9 cellular contexts compared by ENCODE assay signal in the genomic region with DNA sequence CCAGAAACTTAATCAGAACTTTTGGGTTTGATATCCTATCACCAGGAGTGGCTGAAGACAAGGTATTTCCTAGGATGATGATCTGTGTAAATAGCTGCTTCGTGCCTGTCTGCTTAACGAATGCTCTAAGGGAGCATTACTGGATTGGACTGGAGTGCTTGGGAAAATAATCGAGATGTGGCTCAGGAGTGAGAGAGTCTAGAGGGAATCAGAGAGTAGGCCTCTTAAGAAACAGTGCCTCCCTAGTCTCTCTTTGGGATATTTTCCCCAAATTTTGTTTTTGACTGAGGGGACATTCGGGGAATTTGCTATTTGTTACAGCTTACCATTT. TPM values are rescaled to one million over a fixed set of nuclear protein-coding genes. Genes with fewer than 3 reads are reported as not detected.
DNase-seq lines count a peak whose midpoint lies in the region; ATAC-seq, FAIRE-seq and TF ChIP-seq lines count a peak whose summit lies in the region.
"Had no signal": no experiment of that assay in that cellular context is flagged by ENCODE, and none has a peak within 500 bp of the region (broad histone marks: within the 10 kb centered on the region; RNA-seq: fewer than 3 reads in every experiment).

No MANE protein-coding gene starts in this region.

- peaks cover 12% of the 10 kb centered on the region for H3K36me3 Mint-ChIP-seq in stimulated activated naive CD8-positive, alpha-beta T cell treated with anti-CD3 and anti-CD28 coated beads, Interleukin-15, Interleukin-2, amounts not matched to agents 100 ng/mL and 50 ng/mL, for 24 hours (ENCODE audit: low read depth)
- peaks cover 6% of the 10 kb centered on the region for H3K36me3 Mint-ChIP-seq in effector memory CD8-positive, alpha-beta T cell (ENCODE audit: insufficient read depth)
- no peaks in the 10 kb centered on the region for H3K36me3 Mint-ChIP-seq in nephron (ENCODE audit: low read depth)

- H3K4me3 Mint-ChIP-seq in stimulated activated naive CD8-positive, alpha-beta T cell treated with anti-CD3 and anti-CD28 coated beads, Interleukin-15, Interleukin-2, amounts not matched to agents 100 ng/mL and 50 ng/mL, for 24 hours, result peak overlapping the region; percentile 97
- H3K4me3 Mint-ChIP-seq in effector memory CD8-positive, alpha-beta T cell, result peak overlapping the region; percentile 87 to 98
- peak overlapping the region; percentile 89 to 97 (median 93) for H3K4me3 Mint-ChIP-seq in nephron

- DNase-seq in stimulated activated naive CD8-positive, alpha-beta T cell treated with anti-CD3 and anti-CD28 coated beads, Interleukin-15, Interleukin-2, amounts not matched to agents 100 U/mL and 50 U/mL, for 24 hours, result no peak
- DNase-seq in effector memory CD8-positive, alpha-beta T cell, result no peak
- no peak for DNase-seq in frontal cortex (ENCODE audit: low spot score in 2 of 2)
- DNase-seq in NCI-H1092 (lab: John Stamatoyannopoulos, UW), result no peak
- DNase-seq: NCI-H526 treated with DMSO at 0.1 percent for 48 hours had no signal

- peak overlapping the region; percentile 92 for H3K27ac Mint-ChIP-seq in stimulated activated naive CD8-positive, alpha-beta T cell treated with anti-CD3 and anti-CD28 coated beads, Interleukin-15, Interleukin-2, amounts not matched to agents 100 ng/mL and 50 ng/mL, for 24 hours
- H3K27ac Mint-ChIP-seq in effector memory CD8-positive, alpha-beta T cell, result peak overlapping the region; percentile 90 to 91
- peak overlapping the region; percentile 88 to 95 (median 90) for H3K27ac Mint-ChIP-seq in nephron

- no peaks in the 10 kb centered on the region for H3K27me3 Mint-ChIP-seq in stimulated activated naive CD8-positive, alpha-beta T cell treated with anti-CD3 and anti-CD28 coated beads, Interleukin-15, Interleukin-2, amounts not matched to agents 100 ng/mL and 50 ng/mL, for 24 hours
- no peaks in the 10 kb centered on the region for H3K27me3 Mint-ChIP-seq in effector memory CD8-positive, alpha-beta T cell
- no peaks in the 10 kb centered on the region for H3K27me3 Mint-ChIP-seq in nephron (ENCODE audit: low read depth)

- no peak for FAIRE-seq in frontal cortex (lab: Jason Lieb, UNC)

- H3K9me3 Mint-ChIP-seq in stimulated activated naive CD8-positive, alpha-beta T cell treated with anti-CD3 and anti-CD28 coated beads, Interleukin-15, Interleukin-2, amounts not matched to agents 100 ng/mL and 50 ng/mL, for 24 hours, result no peaks in the 10 kb centered on the region
- H3K9me3 Mint-ChIP-seq in effector memory CD8-positive, alpha-beta T cell, result no peaks in the 10 kb centered on the region
- H3K9me3 Mint-ChIP-seq in nephron, result peaks cover 3% of the 10 kb centered on the region

- peaks cover 63% of the 10 kb centered on the region for H3K4me1 Mint-ChIP-seq in stimulated activated naive CD8-positive, alpha-beta T cell treated with anti-CD3 and anti-CD28 coated beads, Interleukin-15, Interleukin-2, amounts not matched to agents 100 ng/mL and 50 ng/mL, for 24 hours (ENCODE audit: low read depth)
- peaks cover 49 to 64% of the 10 kb centered on the region in 2 donors for H3K4me1 Mint-ChIP-seq in effector memory CD8-positive, alpha-beta T cell (ENCODE audit: low read depth in 2 of 2)
- H3K4me1 Mint-ChIP-seq in nephron, result peaks cover 63% of the 10 kb centered on the region

- TF ChIP-seq CTCF in nephron (IDR thresholded peaks at IDR 0.05; ENCODE audit: unreplicated experiment in 3 of 3), result no peak

- ATAC-seq in stimulated activated naive CD8-positive, alpha-beta T cell treated with anti-CD3 and anti-CD28 coated beads, Interleukin-15, Interleukin-2, amounts not matched to agents 100 U/mL and 50 U/mL, for 24 hours, result no peak
- no peak for ATAC-seq in effector memory CD8-positive, alpha-beta T cell (replicated peaks)
- ATAC-seq in esophagus mucosa (no peak), HG02884 (IDR thresholded peaks at IDR 0.05; ENCODE audit: unreplicated experiment) (no peak)

RNA-seq across cellular contexts. Expression of gene MAML2, which starts 2.5 kb away (rescaled TPM):
- total RNA-seq in frontal cortex, result 3.3 TPM
- 4.5 TPM for total RNA-seq in esophagus mucosa

RNA-seq across cellular contexts. Expression of gene CCDC82, which starts 49.2 kb away (rescaled TPM):
- total RNA-seq in frontal cortex, result 50.5 TPM
- total RNA-seq in esophagus mucosa, result 5.3 TPM

RNA-seq across cellular contexts. Expression of gene JRKL, which starts 49.3 kb away (rescaled TPM):
- total RNA-seq in frontal cortex (13.5 TPM), esophagus mucosa (4.1 TPM)
